Comparison of ENCODE assay signal across 4 cellular contexts in genomic region chr13:45662903-45663302, GRCh38. TPM values are rescaled to one million over a fixed set of nuclear protein-coding genes. Genes with fewer than 3 reads are reported as not detected.
"Had no signal": no experiment of that assay in that cellular context is flagged by ENCODE, and none has a peak within 500 bp of the region (broad histone marks: within the 10 kb centered on the region; RNA-seq: fewer than 3 reads in every experiment).

No MANE protein-coding gene starts in this region.

RNA-seq across cellular contexts. Expression of gene CBY2, which starts 39.2 kb away (rescaled TPM):
- total RNA-seq: LHCN-M2, M059J, MCF 10A had no signal

RNA-seq across cellular contexts. Expression of gene ERICH6B, which starts 47.4 kb away (rescaled TPM):
- total RNA-seq: LHCN-M2, M059J, MCF 10A, NCI-H460 had no signal
